In the genomic region with DNA sequence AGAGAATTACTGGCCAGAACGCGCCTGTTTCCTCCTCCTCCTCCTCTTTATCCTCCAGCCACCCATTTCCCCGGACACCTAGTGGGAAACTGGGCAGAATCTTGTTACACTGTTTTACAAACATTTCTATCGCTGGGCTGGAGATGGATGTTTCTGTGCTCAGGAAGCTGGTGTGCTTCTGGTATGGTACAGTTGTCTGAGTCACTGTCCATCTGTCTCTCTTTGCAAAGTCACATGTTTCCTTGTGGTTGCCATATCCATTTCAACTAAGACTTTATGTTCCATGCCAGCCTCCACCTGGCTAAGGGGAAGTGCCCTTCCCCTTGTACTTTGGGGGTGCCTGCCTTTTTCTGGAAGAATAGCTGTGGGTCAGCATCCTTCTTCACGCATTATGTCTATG, we compare ENCODE assay signal across 12 cellular contexts. TPM values are rescaled to one million over a fixed set of nuclear protein-coding genes. Genes with fewer than 3 reads are reported as not detected.
DNase-seq lines count a peak whose midpoint lies in the region; ATAC-seq and TF ChIP-seq lines count a peak whose summit lies in the region.
"Had no signal": no experiment of that assay in that cellular context is flagged by ENCODE, and none has a peak within 500 bp of the region (broad histone marks: within the 10 kb centered on the region; RNA-seq: fewer than 3 reads in every experiment).

No MANE protein-coding gene starts in this region.

- H3K4me3 ChIP-seq in kidney epithelial cell (ENCODE audit: low read depth, low read length) = no peak overlapping the region
- H3K4me3 ChIP-seq: skin epidermis had no signal

- DNase-seq in AG08395 (ENCODE audit: low spot score) (peak; percentile 53), HS-27A (ENCODE audit: low read depth) (peak; percentile 64), kidney epithelial cell (ENCODE audit: low read depth) (peak; percentile 47), NCI-H1105 (lab: John Stamatoyannopoulos, UW) (no peak), AG20443 (ENCODE audit: low spot score) (no peak)
- DNase-seq in activated T-helper 2 cell treated with anti-CD3 and anti-CD28 coated beads, Interferon-gamma antibody, Interleukin-2, Interleukin-4, amounts not matched to agents 10 μg/mL and 5 μg/mL and 100 μg/mL, durations not matched to agents 14 hours and 24 hours and 36 hours (ENCODE audit: low spot score) = no peak
- DNase-seq in stimulated activated naive CD4-positive, alpha-beta T cell (lab: John Stamatoyannopoulos, UW) = no peak
- DNase-seq: DMS153; left cardiac atrium; stimulated activated naive CD8-positive, alpha-beta T cell treated with anti-CD3 and anti-CD28 coated beads, Interleukin-15, amount 100 ng/mL, for 72 hours had no signal

- no peaks in the 10 kb centered on the region for H3K36me3 Mint-ChIP-seq in activated T-helper 2 cell treated with anti-CD3 and anti-CD28 coated beads, Interferon-gamma antibody, Interleukin-2, Interleukin-4, amounts not matched to agents 10 μg/mL and 5 μg/mL and 100 μg/mL, durations not matched to agents 14 hours and 24 hours and 36 hours (ENCODE audit: low read depth)

- peak overlapping the region; percentile 33 for H3K27ac Mint-ChIP-seq in activated T-helper 2 cell treated with anti-CD3 and anti-CD28 coated beads, Interferon-gamma antibody, Interleukin-2, Interleukin-4, amounts not matched to agents 10 μg/mL and 5 μg/mL and 100 μg/mL, durations not matched to agents 14 hours and 24 hours and 36 hours
- H3K27ac Mint-ChIP-seq: stimulated activated naive CD8-positive, alpha-beta T cell treated with anti-CD3 and anti-CD28 coated beads, Interleukin-15, amount 100 ng/mL, for 72 hours had no signal

- H3K4me3 Mint-ChIP-seq in activated T-helper 2 cell treated with anti-CD3 and anti-CD28 coated beads, Interferon-gamma antibody, Interleukin-2, Interleukin-4, amounts not matched to agents 10 μg/mL and 5 μg/mL and 100 μg/mL, durations not matched to agents 14 hours and 24 hours and 36 hours (ENCODE audit: low read depth) = no peak overlapping the region
- H3K4me3 Mint-ChIP-seq: stimulated activated naive CD8-positive, alpha-beta T cell treated with anti-CD3 and anti-CD28 coated beads, Interleukin-15, amount 100 ng/mL, for 72 hours had no signal

- H3K27me3 ChIP-seq in kidney epithelial cell (ENCODE audit: control insufficient read depth, insufficient read depth, low read length) = no peaks in the 10 kb centered on the region

- no peak for TF ChIP-seq CTCF in kidney epithelial cell (IDR thresholded peaks at IDR 0.05; ENCODE audit: insufficient read depth, low read length, poor library complexity, severe bottlenecking)

- H3K4me1 Mint-ChIP-seq in activated T-helper 2 cell treated with anti-CD3 and anti-CD28 coated beads, Interferon-gamma antibody, Interleukin-2, Interleukin-4, amounts not matched to agents 10 μg/mL and 5 μg/mL and 100 μg/mL, durations not matched to agents 14 hours and 24 hours and 36 hours (ENCODE audit: low read depth) = peaks cover 51% of the 10 kb centered on the region

- ATAC-seq in GM19328 (IDR thresholded peaks at IDR 0.05; ENCODE audit: unreplicated experiment) = no peak
- ATAC-seq: stimulated activated naive CD8-positive, alpha-beta T cell treated with anti-CD3 and anti-CD28 coated beads, Interleukin-15, amount 100 ng/mL, for 72 hours had no signal

- no peaks in the 10 kb centered on the region for H3K36me3 ChIP-seq in kidney epithelial cell (ENCODE audit: control insufficient read depth, insufficient read depth, low read length)

- intact Hi-C loops in activated T-helper 2 cell treated with anti-CD3 and anti-CD28 coated beads, Interferon-gamma antibody, Interleukin-2, Interleukin-4, amounts not matched to agents 10 μg/mL and 5 μg/mL and 100 μg/mL, durations not matched to agents 14 hours and 24 hours and 36 hours (cut with micrococcal nuclease) = loop anchor here (2.0 to 10.0 kb wide), 6 partner anchors 61 to 675 kb away; a partner anchor contains a TSS

- H3K9me3 Mint-ChIP-seq in activated T-helper 2 cell treated with anti-CD3 and anti-CD28 coated beads, Interferon-gamma antibody, Interleukin-2, Interleukin-4, amounts not matched to agents 10 μg/mL and 5 μg/mL and 100 μg/mL, durations not matched to agents 14 hours and 24 hours and 36 hours = no peaks in the 10 kb centered on the region
- H3K9me3 Mint-ChIP-seq: stimulated activated naive CD8-positive, alpha-beta T cell treated with anti-CD3 and anti-CD28 coated beads, Interleukin-15, amount 100 ng/mL, for 72 hours had no signal

- no peaks in the 10 kb centered on the region for H3K27me3 Mint-ChIP-seq in activated T-helper 2 cell treated with anti-CD3 and anti-CD28 coated beads, Interferon-gamma antibody, Interleukin-2, Interleukin-4, amounts not matched to agents 10 μg/mL and 5 μg/mL and 100 μg/mL, durations not matched to agents 14 hours and 24 hours and 36 hours (ENCODE audit: low read depth)

RNA-seq across cellular contexts. Expression of a gene that starts 52.9 kb away (rescaled TPM):
- not detected in 2 replicates for total RNA-seq in activated T-helper 2 cell treated with anti-CD3 and anti-CD28 coated beads, Interferon-gamma antibody, Interleukin-2, Interleukin-4, amounts not matched to agents 10 μg/mL and 5 μg/mL and 100 μg/mL, durations not matched to agents 14 hours and 24 hours and 36 hours
- total RNA-seq in kidney epithelial cell = 0.71 TPM in 1 of 2 replicates, not detected in the other

Comparison
In these comparisons a context has a peak if more than half of its experiments do, and no peak if none do; other contexts are left out.
1. DNase-seq: peak in AG08395 (single experiment), HS-27A (single experiment) and kidney epithelial cell (single experiment); none in activated T-helper 2 cell treated with anti-CD3 and anti-CD28 coated beads, Interferon-gamma antibody, Interleukin-2, Interleukin-4, amounts not matched to agents 10 μg/mL and 5 μg/mL and 100 μg/mL, durations not matched to agents 14 hours and 24 hours and 36 hours (single experiment), NCI-H1105 (single experiment), stimulated activated naive CD4-positive, alpha-beta T cell (0 of 6) and AG20443 (single experiment).